In the genomic region with DNA sequence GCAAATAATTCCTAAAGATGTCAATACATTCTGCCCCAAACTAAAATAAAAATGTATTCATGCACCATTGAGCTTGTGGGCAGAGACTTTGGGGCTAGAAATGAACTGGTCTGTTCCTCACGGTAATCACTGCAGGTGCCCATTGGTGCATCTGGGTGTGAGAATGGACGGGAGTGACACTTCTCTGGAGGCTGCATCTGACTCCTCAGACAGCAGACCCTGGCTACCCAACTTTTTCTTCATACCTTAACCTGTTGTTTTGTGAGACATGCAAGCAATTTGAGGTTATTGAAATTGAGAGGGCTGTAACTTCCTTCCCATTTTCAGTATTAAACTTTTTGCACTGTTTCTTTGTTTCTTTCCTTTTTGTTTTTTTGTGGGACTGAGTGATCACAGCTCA, we compare ENCODE assay signal across 15 cellular contexts.
A peak's percentile ranks its signal among the peaks of the same experiment; 100 is the strongest.
DNase-seq lines count a peak whose midpoint lies in the region; ATAC-seq, FAIRE-seq and TF ChIP-seq lines count a peak whose summit lies in the region.
"Had no signal": no experiment of that assay in that cellular context is flagged by ENCODE, and none has a peak within 500 bp of the region (broad histone marks: within the 10 kb centered on the region; RNA-seq: fewer than 3 reads in every experiment).

No MANE protein-coding gene starts in this region.

- DNase-seq in GM18507 (ENCODE audit: extremely low spot score, insufficient read length, low read depth) (no peak), GM20000 (ENCODE audit: low spot score) (peak; percentile 16), ascending aorta (ENCODE audit: low spot score in 2 of 2) (no peak), cerebellar nuclear complex (lab: John Stamatoyannopoulos, UW) (no peak), foreskin keratinocyte (no peak), aorta (no peak)
- DNase-seq: activated CD4-positive, alpha-beta T cell treated with anti-CD3 and anti-CD28 coated beads for 4 hours; activated gamma-delta T cell; mammary epithelial cell; NCI-H526 had no signal

- intact Hi-C loops in ascending aorta (cut with DNase I), result no loop called here
- intact Hi-C loops in aorta (cut with DNase I), result no loop called here

- peak; percentile 89 for FAIRE-seq in GM18507 (lab: Jason Lieb, UNC)
- FAIRE-seq: HTR-8/SVneo, urothelium cell line had no signal

- H3K27ac ChIP-seq in ascending aorta (no peak overlapping the region), foreskin keratinocyte (no peak overlapping the region), aorta (ENCODE audit: low read depth in 1 of 2, low read length in 2 of 2) (no peak overlapping the region)
- H3K27ac ChIP-seq: SK-N-MC had no signal

- H3K4me3 ChIP-seq in ascending aorta (no peak overlapping the region), aorta (ENCODE audit: low read length in 2 of 2) (no peak overlapping the region)
- H3K4me3 ChIP-seq: SK-N-MC had no signal

- H3K27me3 ChIP-seq in ascending aorta, result no peaks in the 10 kb centered on the region
- no peaks in the 10 kb centered on the region for H3K27me3 ChIP-seq in foreskin keratinocyte
- no peaks in the 10 kb centered on the region for H3K27me3 ChIP-seq in aorta (ENCODE audit: control insufficient read depth in 1 of 2, insufficient read depth in 2 of 2, low read length in 1 of 2)

- ATAC-seq in HG02938 (IDR thresholded peaks at IDR 0.05; ENCODE audit: unreplicated experiment), result peak; percentile 32
- ATAC-seq in HG03571 (IDR thresholded peaks at IDR 0.05; ENCODE audit: unreplicated experiment), result peak; percentile 45
- no peak for ATAC-seq in foreskin keratinocyte
- no peak for ATAC-seq in aorta (ENCODE audit: low FRiP score)

- H3K4me1 ChIP-seq in ascending aorta (no peaks in the 10 kb centered on the region), foreskin keratinocyte (no peaks in the 10 kb centered on the region), aorta (ENCODE audit: control insufficient read depth in 1 of 2, insufficient read depth in 2 of 2, low read length in 2 of 2) (no peaks in the 10 kb centered on the region)

- no peaks in the 10 kb centered on the region for H3K36me3 ChIP-seq in ascending aorta
- no peaks in the 10 kb centered on the region for H3K36me3 ChIP-seq in aorta (ENCODE audit: control insufficient read depth in 1 of 2, insufficient read depth in 2 of 2, low read length in 1 of 2)

- H3K9me3 ChIP-seq in ascending aorta (no peaks in the 10 kb centered on the region), aorta (ENCODE audit: control insufficient read depth, low read length) (no peaks in the 10 kb centered on the region)

- 72 to 86% methylated on average over 2 of the region's 2 CpGs for WGBS in aorta, 2 donors

- TF ChIP-seq CTCF in GM20000 (IDR thresholded peaks at IDR 0.05; ENCODE audit: extremely low read depth, missing control alignments) (no peak), ascending aorta (IDR thresholded peaks at IDR 0.05) (no peak), foreskin keratinocyte (conservative IDR thresholded peaks at IDR 0.05) (no peak)

Comparison
In these comparisons a context has a peak if more than half of its experiments do, and no peak if none do; other contexts are left out.
1. ATAC-seq: peak in HG02938 (single experiment) and HG03571 (single experiment); none in foreskin keratinocyte (single experiment) and aorta (single experiment).